10 cellular contexts compared by ENCODE assay signal in the genomic region with DNA sequence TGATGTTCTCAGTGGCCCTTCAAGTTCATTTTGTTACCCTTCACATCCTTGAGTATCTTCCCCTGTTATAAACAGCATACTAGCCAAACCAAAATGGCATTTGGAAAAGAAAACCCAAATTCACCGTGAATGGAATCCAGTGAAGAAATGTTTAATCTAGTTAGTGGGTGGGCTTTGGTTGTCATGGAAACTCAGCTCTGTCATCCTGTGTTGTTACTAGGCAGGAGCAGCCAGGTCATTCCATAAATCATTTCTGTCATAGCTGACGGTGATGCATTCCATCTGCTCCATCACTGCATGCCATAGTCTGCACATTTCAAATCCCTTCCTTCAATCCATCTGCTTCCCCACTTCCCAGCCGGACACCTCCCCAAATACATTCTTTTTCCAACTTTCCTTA.
DNase-seq lines count a peak whose midpoint lies in the region; ATAC-seq and TF ChIP-seq lines count a peak whose summit lies in the region.
"Had no signal": no experiment of that assay in that cellular context is flagged by ENCODE, and none has a peak within 500 bp of the region (broad histone marks: within the 10 kb centered on the region; RNA-seq: fewer than 3 reads in every experiment).

No MANE protein-coding gene starts in this region.

- TF ChIP-seq EP300 in neural cell (conservative IDR thresholded peaks at IDR 0.05; ENCODE audit: poor library complexity, severe bottlenecking) = peak; percentile 84

- H3K36me3 ChIP-seq in neural cell (ENCODE audit: insufficient read depth, low read length) = no peaks in the 10 kb centered on the region

- H3K79me2 ChIP-seq in neural cell (replicated peaks; ENCODE audit: insufficient read depth, low read length) = no peaks in the 10 kb centered on the region

- no peaks in the 10 kb centered on the region for H3K9me2 ChIP-seq in neural cell (ENCODE audit: insufficient read depth, low read length)

- no peak for TF ChIP-seq CTCF in neural cell (IDR thresholded peaks at IDR 0.05; ENCODE audit: poor library complexity, severe bottlenecking)

- no peaks in the 10 kb centered on the region for H3K9me3 ChIP-seq in neural cell (ENCODE audit: low read length)

- intact Hi-C loops in Right ventricle myocardium inferior (cut with DNase I) = no loop called here

- H4K20me1 ChIP-seq in neural cell (ENCODE audit: insufficient read depth) = no peaks in the 10 kb centered on the region

- H2AFZ ChIP-seq in neural cell (ENCODE audit: low read depth, low read length) = no peak overlapping the region

- no peak overlapping the region for H3K4me2 ChIP-seq in neural cell (ENCODE audit: low read length)

- ATAC-seq in stimulated activated naive CD8-positive, alpha-beta T cell treated with anti-CD3 and anti-CD28 coated beads, Interleukin-15, Interleukin-2, amounts not matched to agents 100 U/mL and 50 U/mL, for 24 hours = no peak
- ATAC-seq in HG03565 (IDR thresholded peaks at IDR 0.05; ENCODE audit: unreplicated experiment) (no peak), Right ventricle myocardium inferior (no peak)

- TF ChIP-seq RAD21 in neural cell (conservative IDR thresholded peaks at IDR 0.05) = no peak

- peak overlapping the region; percentile 16 for H3K4me3 ChIP-seq in neural cell (ENCODE audit: low read length)

- no peak overlapping the region for H3K9ac ChIP-seq in neural cell (ENCODE audit: low read length)

- H3K27me3 ChIP-seq in neural cell (ENCODE audit: insufficient read depth, low read depth, low read length) = no peaks in the 10 kb centered on the region

- DNase-seq in GM03348 (ENCODE audit: low spot score) (peak; percentile 35), NCI-H2171 (lab: John Stamatoyannopoulos, UW) (peak; percentile 63), dedifferentiated amniotic fluid mesenchymal stem cell (ENCODE audit: extremely low spot score) (peak; percentile 22), H4 (ENCODE audit: low spot score) (no peak), Right ventricle myocardium inferior (ENCODE audit: missing footprints) (no peak)
- no peak for DNase-seq in stimulated activated naive CD8-positive, alpha-beta T cell treated with anti-CD3 and anti-CD28 coated beads, Interleukin-15, Interleukin-2, amounts not matched to agents 100 U/mL and 50 U/mL, for 24 hours
- DNase-seq: activated CD4-positive, alpha-beta T cell treated with anti-CD3 and anti-CD28 coated beads for 48 hours; stimulated activated CD8-positive, alpha-beta memory T cell treated with anti-CD3 and anti-CD28 coated beads, Interleukin-4, amount 100 ng/mL, for 48 hours had no signal

- peaks cover 7% of the 10 kb centered on the region for H3F3A ChIP-seq in neural cell (ENCODE audit: insufficient read depth, low read length, poor library complexity, severe bottlenecking)

- H3K27ac ChIP-seq in neural cell (ENCODE audit: low read length) = peak overlapping the region; percentile 21

TF ChIP-seq in neural cell, 6 proteins besides CTCF, POLR2A, EP300 and RAD21:
- TF ChIP-seq MXI1 (conservative IDR thresholded peaks at IDR 0.05; ENCODE audit: poor library complexity, severe bottlenecking) (no peak), POLR2AphosphoS5 (IDR thresholded peaks at IDR 0.05) (peak; percentile 19)

Comparison
In these comparisons a context has a peak if more than half of its experiments do, and no peak if none do; other contexts are left out.
1. DNase-seq: peak in GM03348 (single experiment), NCI-H2171 (single experiment) and dedifferentiated amniotic fluid mesenchymal stem cell (single experiment); none in H4 (single experiment), stimulated activated naive CD8-positive, alpha-beta T cell treated with anti-CD3 and anti-CD28 coated beads, Interleukin-15, Interleukin-2, amounts not matched to agents 100 U/mL and 50 U/mL, for 24 hours (single experiment) and Right ventricle myocardium inferior (single experiment).